ENCODE assay signal across 20 cellular contexts in genomic region chr12:43147893-43148292, GRCh38.
A peak's percentile ranks its signal among the peaks of the same experiment; 100 is the strongest.
DNase-seq lines count a peak whose midpoint lies in the region; ATAC-seq and TF ChIP-seq lines count a peak whose summit lies in the region.
"Had no signal": no experiment of that assay in that cellular context is flagged by ENCODE, and none has a peak within 500 bp of the region (broad histone marks: within the 10 kb centered on the region; RNA-seq: fewer than 3 reads in every experiment).

No MANE protein-coding gene starts in this region.

- no peak for TF ChIP-seq CTCF in epithelial cell of esophagus (IDR thresholded peaks at IDR 0.05; ENCODE audit: insufficient read depth, low read depth, low read length, missing control alignments)

- DNase-seq in NCI-H226, result peak; percentile 52
- peak; percentile 15 for DNase-seq in epithelial cell of esophagus (ENCODE audit: low read depth)
- DNase-seq in iris pigment epithelial cell (ENCODE audit: low read depth), result peak; percentile 7
- DNase-seq in stimulated activated naive CD4-positive, alpha-beta T cell treated with Interleukin-2 at 50 U/mL for 16 hours (lab: John Stamatoyannopoulos, UW), result no peak
- DNase-seq in activated CD8-positive, alpha-beta memory T cell treated with anti-CD3 and anti-CD28 coated beads, Interleukin-2, amount 50 U/mL, for 4 hours, result no peak
- DNase-seq: H7; KBM-7; MG63; NCI-H1092 treated with DMSO at 0.1 percent for 48 hours; NCI-H1694; NCI-H2107; NCI-H345; NCI-H526 treated with DMSO at 0.1 percent for 48 hours; NK-92 treated with Interleukin-12 subunit alpha and Interleukin-12 subunit beta, amount 100 ng/mL, for 24 hours; OCI-M1; RPMI8226; SJCRH30 had no signal

- no peak overlapping the region for H3K4me3 ChIP-seq in epithelial cell of esophagus (ENCODE audit: low read length)
- H3K4me3 ChIP-seq: BLaER1 treated with 17β-estradiol and CSF1 and Interleukin-3, amounts not matched to agents 10 nM and 100 nM; MG63; SJCRH30 had no signal

- ATAC-seq in HG03520 (IDR thresholded peaks at IDR 0.05; ENCODE audit: unreplicated experiment) (no peak), HG02884 (IDR thresholded peaks at IDR 0.05; ENCODE audit: unreplicated experiment) (no peak)

Comparison
In these comparisons a context has a peak if more than half of its experiments do, and no peak if none do; other contexts are left out.
1. DNase-seq: peak in NCI-H226 (single experiment), epithelial cell of esophagus (single experiment) and iris pigment epithelial cell (single experiment); none in stimulated activated naive CD4-positive, alpha-beta T cell treated with Interleukin-2 at 50 U/mL for 16 hours (single experiment) and activated CD8-positive, alpha-beta memory T cell treated with anti-CD3 and anti-CD28 coated beads, Interleukin-2, amount 50 U/mL, for 4 hours (single experiment).